In genomic region chr13:33793726-33794125, GRCh38 we compare ENCODE assay signal across 20 cellular contexts.
"Had no signal": no experiment of that assay in that cellular context is flagged by ENCODE, and none has a peak within 500 bp of the region (broad histone marks: within the 10 kb centered on the region; RNA-seq: fewer than 3 reads in every experiment).

No MANE protein-coding gene starts in this region.

- ATAC-seq: effector memory CD8-positive, alpha-beta T cell; foreskin keratinocyte; left colon; left ventricle myocardium superior had no signal

- H3K27me3 ChIP-seq: esophagus muscularis mucosa, foreskin keratinocyte, hepatocyte, right atrium auricular region, sigmoid colon had no signal

- H3K27ac ChIP-seq: epithelial cell of prostate, esophagus muscularis mucosa, foreskin keratinocyte, hepatocyte, right atrium auricular region, sigmoid colon had no signal

- FAIRE-seq: small intestine had no signal

- H3K9me3 ChIP-seq: esophagus muscularis mucosa, right atrium auricular region, sigmoid colon had no signal

- H3K79me2 ChIP-seq: hepatocyte had no signal

- DNase-seq: effector memory CD8-positive, alpha-beta T cell; foreskin keratinocyte; head of caudate nucleus; kidney; left colon; left ventricle myocardium superior; mesenchymal stem cell; midbrain; naive B cell; nephron progenitor cell; posterior cingulate gyrus; sigmoid colon; small intestine; stimulated activated CD4-positive, alpha-beta T cell treated with anti-CD3 and anti-CD28 coated beads, Interleukin-12 subunit alpha, Interleukin-12 subunit beta, amount 100 ng/mL, for 4 hours; stimulated activated naive CD4-positive, alpha-beta T cell treated with Interleukin-2 at 50 U/mL for 16 hours had no signal

- H2AFZ ChIP-seq: hepatocyte had no signal

- H3K4me1 ChIP-seq: foreskin keratinocyte had no signal

- H3K36me3 ChIP-seq: esophagus muscularis mucosa, right atrium auricular region, sigmoid colon had no signal

- H3K4me2 ChIP-seq: hepatocyte had no signal

- H3K4me3 ChIP-seq: esophagus muscularis mucosa, hepatocyte, lung, right atrium auricular region, sigmoid colon had no signal
